In the genomic region with DNA sequence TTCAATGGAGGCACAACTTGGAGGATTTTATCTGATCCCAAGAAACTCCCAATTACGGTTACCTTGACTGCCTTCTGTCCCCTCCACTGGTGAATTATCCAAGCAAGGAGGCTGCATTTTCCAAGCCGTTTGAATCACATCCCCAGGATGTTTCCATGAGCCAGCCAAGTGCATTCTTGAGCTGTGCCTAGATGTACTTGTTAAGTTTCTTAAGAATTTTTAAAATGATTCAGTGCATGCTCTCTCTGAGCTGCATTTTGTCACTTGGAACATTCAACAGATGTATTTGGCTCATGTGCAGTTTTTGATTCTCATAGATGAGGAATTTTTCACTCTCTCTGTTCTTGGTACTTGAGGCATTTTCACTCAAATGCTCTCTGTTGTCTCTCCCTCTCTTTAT, we compare ENCODE assay signal across 20 cellular contexts.
A peak's percentile ranks its signal among the peaks of the same experiment; 100 is the strongest.
DNase-seq lines count a peak whose midpoint lies in the region; ATAC-seq and TF ChIP-seq lines count a peak whose summit lies in the region.
"Had no signal": no experiment of that assay in that cellular context is flagged by ENCODE, and none has a peak within 500 bp of the region (broad histone marks: within the 10 kb centered on the region; RNA-seq: fewer than 3 reads in every experiment).

No MANE protein-coding gene starts in this region.

- H3K4me1 Mint-ChIP-seq in type B pancreatic cell (ENCODE audit: unreplicated experiment) = no peaks in the 10 kb centered on the region
- H3K4me1 Mint-ChIP-seq: activated CD4-positive, alpha-beta T cell treated with anti-CD3 and anti-CD28 coated beads, Interleukin-2, amount 10 ng/mL, durations not matched to agents 24 days and 14 days; B cell; stimulated activated effector memory CD8-positive, alpha-beta T cell treated with anti-CD3 and anti-CD28 coated beads, Interleukin-12 subunit alpha, Interleukin-12 subunit beta, amount 100 ng/mL, for 72 hours had no signal

- peak; percentile 33 for DNase-seq in GM03348 (ENCODE audit: low spot score)
- DNase-seq in brain microvascular endothelial cell = peak; percentile 13
- DNase-seq in hepatic stellate cell (ENCODE audit: low spot score) = peak; percentile 34
- no peak for DNase-seq in transverse colon
- DNase-seq in H4 (ENCODE audit: low spot score) = no peak
- no peak for DNase-seq in type B pancreatic cell (ENCODE audit: extremely low spot score, unreplicated experiment)
- DNase-seq: activated CD4-positive, alpha-beta T cell treated with anti-CD3 and anti-CD28 coated beads, Interleukin-2, amount 10 ng/mL, durations not matched to agents 24 days and 14 days; activated CD8-positive, alpha-beta memory T cell treated with anti-CD3 and anti-CD28 coated beads, Interleukin-2, amount 50 U/mL, for 48 hours; activated naive CD4-positive, alpha-beta T cell; cortex of kidney; kidney; mesendoderm; NCI-H526; upper lobe of left lung had no signal

- peaks cover 0 to 5% (median 2%) of the 10 kb centered on the region in 4 donors for H3K4me1 ChIP-seq in transverse colon
- H3K4me1 ChIP-seq: body of pancreas, upper lobe of left lung had no signal

- intact Hi-C loops in transverse colon (cut with DNase I; ENCODE audit: low total_unique reads) = no loop called here

- in situ Hi-C loops in brain microvascular endothelial cell (cut with HindIII; ENCODE audit: low pct_ligation_motif_present, low sequenced_read_pairs) (no loop called here), transverse colon (cut with MboI; ENCODE audit: low pct_ligation_motif_present in 1 of 4, low pct_unique_long_range_greater_than_20kb in 1 of 4, low sequenced_read_pairs in 3 of 4) (loop anchor here in 1 of 4 donors (25.0 kb wide), 1 partner anchor 99 kb away; no protein-coding TSS in a partner anchor)

- no peak for TF ChIP-seq EP300 in transverse colon (IDR thresholded peaks at IDR 0.05; ENCODE audit: low read depth)

- peaks cover 9% of the 10 kb centered on the region for H3K9me3 Mint-ChIP-seq in type B pancreatic cell

- no peak overlapping the region for H3K4me3 Mint-ChIP-seq in type B pancreatic cell
- H3K4me3 Mint-ChIP-seq: activated CD4-positive, alpha-beta T cell treated with anti-CD3 and anti-CD28 coated beads, Interleukin-2, amount 10 ng/mL, durations not matched to agents 24 days and 14 days; B cell; nephron; stimulated activated effector memory CD8-positive, alpha-beta T cell treated with anti-CD3 and anti-CD28 coated beads, Interleukin-12 subunit alpha, Interleukin-12 subunit beta, amount 100 ng/mL, for 72 hours had no signal

- no peaks in the 10 kb centered on the region for H3K9me3 ChIP-seq in transverse colon
- H3K9me3 ChIP-seq: body of pancreas, upper lobe of left lung had no signal

- H3K27me3 ChIP-seq in brain microvascular endothelial cell (replicated peaks) (no peaks in the 10 kb centered on the region), transverse colon (no peaks in the 10 kb centered on the region)
- H3K27me3 ChIP-seq: body of pancreas, upper lobe of left lung had no signal

- no peak for TF ChIP-seq POLR2A in transverse colon (IDR thresholded peaks at IDR 0.05)

- no peak for ATAC-seq in HG02588 (IDR thresholded peaks at IDR 0.05; ENCODE audit: unreplicated experiment)
- ATAC-seq: body of pancreas; stimulated activated effector memory CD8-positive, alpha-beta T cell treated with anti-CD3 and anti-CD28 coated beads, Interleukin-12 subunit alpha, Interleukin-12 subunit beta, amount 100 ng/mL, for 72 hours had no signal

- WGBS in transverse colon (ENCODE audit: low coverage in 1 of 2), 2 donors = 40 to 76% methylated on average over 2 of the region's 2 CpGs

- no peak overlapping the region for H3K27ac Mint-ChIP-seq in type B pancreatic cell
- H3K27ac Mint-ChIP-seq: activated CD4-positive, alpha-beta T cell treated with anti-CD3 and anti-CD28 coated beads, Interleukin-2, amount 10 ng/mL, durations not matched to agents 24 days and 14 days; B cell; nephron; progenitor cell of endocrine pancreas; stimulated activated effector memory CD8-positive, alpha-beta T cell treated with anti-CD3 and anti-CD28 coated beads, Interleukin-12 subunit alpha, Interleukin-12 subunit beta, amount 100 ng/mL, for 72 hours had no signal

- TF ChIP-seq CTCF in brain microvascular endothelial cell (IDR thresholded peaks at IDR 0.05; ENCODE audit: low read depth, low read length, missing control alignments) (no peak), transverse colon (IDR thresholded peaks at IDR 0.05) (no peak), type B pancreatic cell (conservative IDR thresholded peaks at IDR 0.05) (no peak)

- H3K4me3 ChIP-seq in brain microvascular endothelial cell (ENCODE audit: low read depth, low read length) = no peak overlapping the region
- no peak overlapping the region for H3K4me3 ChIP-seq in transverse colon
- H3K4me3 ChIP-seq: body of pancreas, upper lobe of left lung had no signal

- no peaks in the 10 kb centered on the region for H3K36me3 Mint-ChIP-seq in type B pancreatic cell
- H3K36me3 Mint-ChIP-seq: stimulated activated effector memory CD8-positive, alpha-beta T cell treated with anti-CD3 and anti-CD28 coated beads, Interleukin-12 subunit alpha, Interleukin-12 subunit beta, amount 100 ng/mL, for 72 hours had no signal

- H3K27ac ChIP-seq in brain microvascular endothelial cell (no peak overlapping the region), transverse colon (peak overlapping the region; percentile 24 to 66 (median 38))
- H3K27ac ChIP-seq: body of pancreas, upper lobe of left lung had no signal

- H3K27me3 Mint-ChIP-seq in type B pancreatic cell = no peaks in the 10 kb centered on the region
- H3K27me3 Mint-ChIP-seq: activated CD4-positive, alpha-beta T cell treated with anti-CD3 and anti-CD28 coated beads, Interleukin-2, amount 10 ng/mL, durations not matched to agents 24 days and 14 days; B cell had no signal

- no peaks in the 10 kb centered on the region for H3K36me3 ChIP-seq in brain microvascular endothelial cell (replicated peaks)
- no peaks in the 10 kb centered on the region for H3K36me3 ChIP-seq in transverse colon
- H3K36me3 ChIP-seq: upper lobe of left lung had no signal

Comparison
In these comparisons a context has a peak if more than half of its experiments do, and no peak if none do; other contexts are left out.
1. DNase-seq: peak in GM03348 (single experiment), brain microvascular endothelial cell (single experiment) and hepatic stellate cell (single experiment); none in transverse colon (single experiment), H4 (single experiment) and type B pancreatic cell (single experiment).